In the genomic region with DNA sequence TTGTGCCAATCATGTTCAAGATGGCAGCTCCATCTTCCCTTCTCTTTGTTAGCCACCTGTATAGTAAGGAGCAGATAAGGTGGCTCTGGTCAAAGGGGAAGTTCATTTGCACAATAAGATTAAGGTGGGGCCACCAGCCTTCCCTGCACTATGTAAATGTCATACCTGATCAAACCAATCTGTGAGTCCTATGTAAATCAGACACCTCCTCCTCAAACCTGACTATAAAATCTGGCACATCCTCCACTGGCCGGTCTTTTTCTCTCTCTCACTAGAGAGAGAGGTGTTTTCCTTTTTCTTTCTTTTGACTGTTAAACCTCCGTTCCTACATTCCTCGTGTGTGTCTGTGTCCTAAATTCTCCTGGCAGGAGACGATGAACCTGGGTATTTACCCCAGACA, we compare ENCODE assay signal across 17 cellular contexts.
A peak's percentile ranks its signal among the peaks of the same experiment; 100 is the strongest.
DNase-seq lines count a peak whose midpoint lies in the region; ATAC-seq, FAIRE-seq and TF ChIP-seq lines count a peak whose summit lies in the region.
"Had no signal": no experiment of that assay in that cellular context is flagged by ENCODE, and none has a peak within 500 bp of the region (broad histone marks: within the 10 kb centered on the region; RNA-seq: fewer than 3 reads in every experiment).

No MANE protein-coding gene starts in this region.

- H3K36me3 Mint-ChIP-seq in GM23338 (ENCODE audit: low read depth) = no peaks in the 10 kb centered on the region
- H3K36me3 Mint-ChIP-seq: CD14-positive monocyte; CD8-positive, alpha-beta T cell had no signal

- no peak for TF ChIP-seq POLR2A in H1 (IDR thresholded peaks at IDR 0.05; ENCODE audit: control extremely low read depth in 1 of 2, low read depth in 2 of 2, low read length in 2 of 2)

- H2AK5ac ChIP-seq in H1 (ENCODE audit: low read depth, low read length) (no peak overlapping the region), mesendoderm (ENCODE audit: low read length) (no peak overlapping the region)

- TF ChIP-seq CTCF in GM23338 (conservative IDR thresholded peaks at IDR 0.05; ENCODE audit: low read depth in 2 of 2) (no peak), H1 (IDR thresholded peaks at IDR 0.05; ENCODE audit: control extremely low read depth in 1 of 3, insufficient read depth in 1 of 3, low read depth in 1 of 3, low read length in 3 of 3) (no peak), GM20000 (IDR thresholded peaks at IDR 0.05; ENCODE audit: extremely low read depth, missing control alignments) (no peak)

- H3K4me3 Mint-ChIP-seq in GM23338 = no peak overlapping the region
- H3K4me3 Mint-ChIP-seq: CD14-positive monocyte; CD8-positive, alpha-beta T cell had no signal

- H3K27ac ChIP-seq in GM23338 (ENCODE audit: low read depth) = no peak overlapping the region; the same call in 1 of the 2 replicates
- H3K27ac ChIP-seq in H1 (ENCODE audit: low read depth, low read length) = no peak overlapping the region
- no peak overlapping the region for H3K27ac ChIP-seq in mesendoderm (ENCODE audit: low read depth, low read length)
- H3K27ac ChIP-seq: A549 had no signal

- no peaks in the 10 kb centered on the region; the same call in 2 of the 3 replicates for H3K9me3 Mint-ChIP-seq in GM23338

- H3K4me3 ChIP-seq in GM23338 (no peak overlapping the region), H1 (ENCODE audit: extremely low read depth in 1 of 4, insufficient read depth in 2 of 4, low read depth in 3 of 4, low read length in 4 of 4) (no peak overlapping the region), mesendoderm (ENCODE audit: low read length) (no peak overlapping the region)
- H3K4me3 ChIP-seq: A549 had no signal

- no peak overlapping the region for H3K14ac ChIP-seq in H1 (ENCODE audit: insufficient read length)

- TF ChIP-seq EP300 in H1 (IDR thresholded peaks at IDR 0.05; ENCODE audit: borderline replicate concordance in 1 of 2, low read depth in 2 of 2, low read length in 2 of 2) = no peak

- H2AFZ ChIP-seq in GM23338 (0 out of 2 replicates have a peak overlapping the region, but pooled peaks have one; percentile 18), H1 (ENCODE audit: low read length) (0 out of 2 replicates have a peak overlapping the region, but pooled peaks have one; percentile 26)

- no peaks in the 10 kb centered on the region for H3K36me3 ChIP-seq in GM23338 (ENCODE audit: insufficient read depth)
- no peaks in the 10 kb centered on the region for H3K36me3 ChIP-seq in H1 (ENCODE audit: control insufficient read depth in 2 of 4, insufficient read depth in 4 of 4, low read length in 3 of 4)
- no peaks in the 10 kb centered on the region for H3K36me3 ChIP-seq in mesendoderm (ENCODE audit: control insufficient read depth, insufficient read depth, low read length)
- H3K36me3 ChIP-seq: BE2C had no signal

- H3F3A ChIP-seq in GM23338 (replicated peaks; ENCODE audit: low read depth) = no peaks in the 10 kb centered on the region

- H2BK5ac ChIP-seq in H1 (ENCODE audit: low read depth, low read length) = no peak overlapping the region
- no peak overlapping the region for H2BK5ac ChIP-seq in mesendoderm (ENCODE audit: low read length)

- POLR2A ChIA-PET in H1 (lab: Charles Lee; ENCODE audit: partially characterized antibody) = interaction anchor here (1.2 kb wide), 1 partner anchor 8 kb away, joined by 3 read pairs; no protein-coding TSS in a partner anchor

- H3K27me3 ChIP-seq in GM23338 (ENCODE audit: insufficient read depth) = no peaks in the 10 kb centered on the region
- no peaks in the 10 kb centered on the region for H3K27me3 ChIP-seq in H1 (replicated peaks in 1 of 4; ENCODE audit: control insufficient read depth in 3 of 4, extremely low read depth in 1 of 4, insufficient read depth in 3 of 4, low read length in 3 of 4)
- H3K27me3 ChIP-seq in mesendoderm (ENCODE audit: insufficient read depth, low read length, poor library complexity) = no peaks in the 10 kb centered on the region
- H3K27me3 ChIP-seq: BE2C had no signal

- no peak overlapping the region for H2BK12ac ChIP-seq in H1 (ENCODE audit: low read depth, low read length)

- H3K9ac ChIP-seq in H1 (replicated peaks in 1 of 4; ENCODE audit: extremely low read depth in 1 of 4, low read depth in 3 of 4, low read length in 3 of 4) = no peak overlapping the region
- H3K9ac ChIP-seq in mesendoderm (ENCODE audit: low read length) = no peak overlapping the region

- no peaks in the 10 kb centered on the region for H3K9me3 ChIP-seq in H1 (ENCODE audit: insufficient read depth in 2 of 2, low read depth in 1 of 2, low read length in 1 of 2)
- H3K9me3 ChIP-seq: A549, BE2C had no signal

- H3K23me2 ChIP-seq in H1 (ENCODE audit: low read depth, low read length) = no peaks in the 10 kb centered on the region; the same call in 1 of the 2 replicates

- H3K79me2 ChIP-seq in GM23338 (replicated peaks; ENCODE audit: insufficient read depth) = no peaks in the 10 kb centered on the region
- H3K79me2 ChIP-seq in H1 (ENCODE audit: control insufficient read depth in 1 of 2, insufficient read depth in 2 of 2, low read length in 2 of 2) = no peaks in the 10 kb centered on the region
- H3K79me2 ChIP-seq in mesendoderm (ENCODE audit: control insufficient read depth, insufficient read depth, low read length) = no peaks in the 10 kb centered on the region

- TF ChIP-seq RAD21 in H1 (IDR thresholded peaks at IDR 0.05 in 1 of 2, conservative IDR thresholded peaks at IDR 0.05 in 1 of 2; ENCODE audit: low read depth in 2 of 2, low read length in 2 of 2) = no peak

- H2BK15ac ChIP-seq in H1 (ENCODE audit: low read length) (no peak overlapping the region), mesendoderm (replicated peaks; ENCODE audit: low read depth) (no peak overlapping the region)

- no peaks in the 10 kb centered on the region for H3K27me3 Mint-ChIP-seq in GM23338 (ENCODE audit: insufficient read depth, low read depth, poor library complexity)

- H3K4me1 Mint-ChIP-seq in GM23338 = peaks cover 4% of the 10 kb centered on the region; the same call in 1 of the 3 replicates
- H3K4me1 Mint-ChIP-seq: CD14-positive monocyte had no signal

- H3K4me2 ChIP-seq in GM23338 (no peak overlapping the region), H1 (ENCODE audit: insufficient read depth in 1 of 2, low read depth in 2 of 2, low read length in 2 of 2) (no peak overlapping the region), mesendoderm (ENCODE audit: low read length) (no peak overlapping the region)
- H3K4me2 ChIP-seq: A549 had no signal

- H2BK20ac ChIP-seq in H1 (ENCODE audit: low read length) = no peak overlapping the region

- H3K4me1 ChIP-seq in GM23338 (ENCODE audit: insufficient read depth) = no peaks in the 10 kb centered on the region
- H3K4me1 ChIP-seq in H1 (replicated peaks in 1 of 4; ENCODE audit: control insufficient read depth in 3 of 4, insufficient read depth in 4 of 4, low read length in 3 of 4) = no peaks in the 10 kb centered on the region
- no peaks in the 10 kb centered on the region for H3K4me1 ChIP-seq in mesendoderm (ENCODE audit: control insufficient read depth, low read depth, low read length)
- H3K4me1 ChIP-seq: A549, BE2C had no signal

- no peak overlapping the region for H4K91ac ChIP-seq in H1 (replicated peaks; ENCODE audit: insufficient read length, low read length)

- FAIRE-seq in H1 (lab: Jason Lieb, UNC) = no peak
- FAIRE-seq: A549, GM12892 had no signal

- no peak overlapping the region for H2BK120ac ChIP-seq in H1 (replicated peaks; ENCODE audit: low read depth, low read length)
- H2BK120ac ChIP-seq in mesendoderm (ENCODE audit: low read depth, low read length) = no peak overlapping the region

- H3K23ac ChIP-seq in H1 (ENCODE audit: insufficient read length) (no peak overlapping the region), mesendoderm (ENCODE audit: low read length) (no peak overlapping the region)

- DNase-seq in A172 (ENCODE audit: low spot score) (peak; percentile 30), GM23338 (ENCODE audit: low spot score) (no peak), H1 (ENCODE audit: low read depth in 1 of 2, low spot score in 2 of 2) (no peak), mesendoderm (peak; percentile 23), GM20000 (ENCODE audit: low spot score) (no peak), GM19238 (ENCODE audit: insufficient read length, low spot score) (no peak)
- no peak for DNase-seq in activated T-cell treated with anti-CD3 and anti-CD28 coated beads, Interleukin-2, amount 50 U/mL, for 1 hour
- DNase-seq: BE2C; CD8-positive, alpha-beta T cell; COR-L47; DND-41; GDM1; H7; IMR-90 had no signal

- H3K18ac ChIP-seq in H1 (ENCODE audit: extremely low read depth, low read length) (no peak overlapping the region), mesendoderm (ENCODE audit: low read length) (no peak overlapping the region)

- no peak overlapping the region for H3K27ac Mint-ChIP-seq in GM23338
- H3K27ac Mint-ChIP-seq: CD14-positive monocyte; CD8-positive, alpha-beta T cell had no signal

- H4K8ac ChIP-seq in H1 (ENCODE audit: extremely low read depth, insufficient read depth, low read length) = no peak overlapping the region
- no peak overlapping the region for H4K8ac ChIP-seq in mesendoderm (ENCODE audit: low read depth, low read length)

- WGBS in H1 (ENCODE audit: extremely low coverage in 1 of 2, insufficient coverage in 1 of 2, insufficient read length in 1 of 2, insufficient replicate concordance in 2 of 2, low coverage in 1 of 2, low lambda C conversion rate in 2 of 2, missing lambda C conversion rate in 1 of 2), 2 experiments = 90% methylated on average over 4 of the region's 4 CpGs; no CpG with 5 or more reads in 1 of the 2 experiments
- WGBS in mesendoderm (ENCODE audit: extremely low coverage, insufficient coverage, low lambda C conversion rate) = no CpG with 5 or more reads among the region's 4 CpGs

- no peak overlapping the region for H3K56ac ChIP-seq in H1 (replicated peaks; ENCODE audit: insufficient read length, low read depth, low read length)
- H3K56ac ChIP-seq in mesendoderm (ENCODE audit: low read length) = no peak overlapping the region

- no peak for ATAC-seq in GM23338
- ATAC-seq: A549; CD8-positive, alpha-beta T cell had no signal

- CTCF ChIA-PET in H1 (lab: Charles Lee; ENCODE audit: partially characterized antibody) = interaction anchor here (0.5 to 1.8 kb wide), 2 partner anchors 316 to 402 kb away, joined by 3 to 5 read pairs; no protein-coding TSS in a partner anchor

- H3K79me1 ChIP-seq in H1 (ENCODE audit: low read depth, low read length) = no peaks in the 10 kb centered on the region
- no peaks in the 10 kb centered on the region for H3K79me1 ChIP-seq in mesendoderm (ENCODE audit: low read length)

- H4K20me1 ChIP-seq in GM23338 (replicated peaks; ENCODE audit: insufficient read depth) (no peaks in the 10 kb centered on the region), H1 (replicated peaks in 1 of 2; ENCODE audit: control insufficient read depth in 1 of 2, insufficient read depth in 2 of 2, low read length in 2 of 2) (no peaks in the 10 kb centered on the region)

- H3K9me2 ChIP-seq in GM23338 (ENCODE audit: insufficient read depth) = no peaks in the 10 kb centered on the region

- H4K5ac ChIP-seq in H1 (ENCODE audit: insufficient read length, low read depth, low read length) = no peak overlapping the region
- H4K5ac ChIP-seq in mesendoderm (ENCODE audit: low read length) = no peak overlapping the region

- H3K4ac ChIP-seq in H1 (replicated peaks; ENCODE audit: insufficient read length, low read depth, low read length) = no peak overlapping the region
- no peak overlapping the region for H3K4ac ChIP-seq in mesendoderm (ENCODE audit: low read depth, low read length)

TF ChIP-seq in GM23338, 12 proteins besides CTCF, POLR2A, EP300 and RAD21 (continues in another document):
- TF ChIP-seq ZNF331 (CRISPR knock-in tag; IDR thresholded peaks at IDR 0.05; ENCODE audit: low read depth) = no peak

Comparison
In these comparisons a context has a peak if more than half of its experiments do, and no peak if none do; other contexts are left out.
1. DNase-seq: peak in A172 (single experiment) and mesendoderm (single experiment); none in GM23338 (single experiment), H1 (0 of 2), GM20000 (single experiment), GM19238 (single experiment) and activated T-cell treated with anti-CD3 and anti-CD28 coated beads, Interleukin-2, amount 50 U/mL, for 1 hour (single experiment).